Comparison of ENCODE assay signal across 23 cellular contexts in the genomic region with DNA sequence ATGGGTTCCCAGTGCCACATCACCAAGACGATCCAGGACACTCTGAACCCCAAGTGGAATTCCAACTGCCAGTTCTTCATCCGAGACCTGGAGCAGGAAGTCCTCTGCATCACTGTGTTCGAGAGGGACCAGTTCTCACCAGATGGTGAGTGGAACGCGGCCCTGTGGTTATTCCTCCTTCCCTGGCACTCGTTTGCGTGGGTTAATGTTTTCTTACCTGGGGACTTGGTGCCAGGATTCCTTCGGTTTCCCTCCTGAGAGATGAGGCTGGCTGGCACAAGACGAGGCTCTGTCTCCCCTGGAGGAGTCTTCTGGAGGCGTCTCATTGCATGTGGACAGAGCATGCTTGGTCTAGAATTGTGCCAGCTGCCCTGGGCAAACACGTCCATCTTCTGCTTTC. TPM values are rescaled to one million over a fixed set of nuclear protein-coding genes. Genes with fewer than 3 reads are reported as not detected.
DNase-seq lines count a peak whose midpoint lies in the region; ATAC-seq, FAIRE-seq and TF ChIP-seq lines count a peak whose summit lies in the region.
"Had no signal": no experiment of that assay in that cellular context is flagged by ENCODE, and none has a peak within 500 bp of the region (broad histone marks: within the 10 kb centered on the region; RNA-seq: fewer than 3 reads in every experiment).

No MANE protein-coding gene starts in this region.

- no peaks in the 10 kb centered on the region for H3K36me3 ChIP-seq in HepG2 (replicated peaks in 1 of 2; ENCODE audit: control insufficient read depth in 1 of 2, insufficient read depth in 2 of 2, low read length in 2 of 2)
- H3K36me3 ChIP-seq: BLaER1, HAP-1 had no signal

- WGBS in HepG2 (ENCODE audit: low lambda C conversion rate) = 39% methylated on average over 11 of the region's 11 CpGs

- H3K27ac ChIP-seq in HepG2 (ENCODE audit: extremely low read length, insufficient read depth, low read length) = no peak overlapping the region
- H3K27ac ChIP-seq: A549, BLaER1, C4-2B had no signal

- TF ChIP-seq CTCF in HepG2 (CRISPR knock-in tag; IDR thresholded peaks at IDR 0.05) = no peak

- H3K79me2 ChIP-seq in HepG2 (ENCODE audit: insufficient read depth, low read length) = no peaks in the 10 kb centered on the region

- H3K4me2 ChIP-seq in HepG2 (ENCODE audit: low read depth, low read length) = no peak overlapping the region
- H3K4me2 ChIP-seq: A549, BLaER1 had no signal

- DNase-seq in ACHN = peak; percentile 62
- peak; percentile 23 for DNase-seq in cerebellar cortex (ENCODE audit: low spot score)
- peak; percentile 28 for DNase-seq in glomerular visceral epithelial cell (ENCODE audit: extremely low spot score)
- DNase-seq in renal cortical epithelial cell (ENCODE audit: low read depth) = peak; percentile 55
- no peak for DNase-seq in NK-92 (lab: John Stamatoyannopoulos, UW; ENCODE audit: unreplicated experiment)
- DNase-seq in HepG2 (ENCODE audit: low spot score) = no peak
- DNase-seq in stimulated activated CD4-positive, alpha-beta T cell treated with anti-CD3 and anti-CD28 coated beads, Interleukin-15, amount 100 ng/mL, for 24 hours = no peak
- DNase-seq: 8988T; Caco-2; CD4-positive, CD25-positive, alpha-beta regulatory T cell; CD8-positive, alpha-beta T cell; DMS153; DND-41; GDM1; GOT3; HFFc6 had no signal

- intact Hi-C loops in HepG2 (cut with micrococcal nuclease; ENCODE audit: unreplicated experiment) = no loop called here

- CTCF ChIA-PET in HepG2 (lab: Yijun Ruan, JAX; ENCODE audit: low intra/inter-chr PET ratio, low total read pairs) = no interaction called here

- H3K4me3 ChIP-seq in HepG2 (replicated peaks in 1 of 3; ENCODE audit: insufficient read depth in 1 of 3, low read depth in 2 of 3, low read length in 3 of 3) = no peak overlapping the region
- H3K4me3 ChIP-seq: A549, BLaER1, GM12878, HAP-1 had no signal

- in situ Hi-C loops in ACHN (cut with HindIII; ENCODE audit: low pct_ligation_motif_present, low pct_unique_long_range_greater_than_20kb, low sequenced_read_pairs) (no loop called here), HepG2 (cut with HindIII; ENCODE audit: extremely low pct_ligation_motif_present, low pct_unique_long_range_greater_than_20kb) (no loop called here)

- H4K20me1 ChIP-seq in HepG2 (ENCODE audit: insufficient read depth, low read length) = no peaks in the 10 kb centered on the region
- H4K20me1 ChIP-seq: BLaER1 had no signal

- no peak overlapping the region for H3K9ac ChIP-seq in HepG2 (ENCODE audit: insufficient read depth, low read depth, low read length)
- H3K9ac ChIP-seq: BLaER1 had no signal

- ATAC-seq in HepG2 = no peak
- ATAC-seq: A549; CD8-positive, alpha-beta T cell; GM12878 had no signal

- no peaks in the 10 kb centered on the region for H3K4me1 ChIP-seq in HepG2 (ENCODE audit: insufficient read depth, low read length)
- H3K4me1 ChIP-seq: A549, BLaER1, Caco-2 had no signal

- no peak for TF ChIP-seq RAD21 in HepG2 (CRISPR knock-in tag; IDR thresholded peaks at IDR 0.05)

- TF ChIP-seq POLR2A in HepG2 (IDR thresholded peaks at IDR 0.05; ENCODE audit: insufficient read depth in 1 of 2, low read depth in 2 of 2, low read length in 2 of 2) = no peak

- no TSS peak for BruUV-seq in HepG2 (replicated peaks; lab: Mats Ljungman, UMichigan)

- no peak for FAIRE-seq in HepG2 (lab: Jason Lieb, UNC)
- FAIRE-seq: A549, GM12878, GM19239, H54 had no signal

- H3K9me3 ChIP-seq in HepG2 (ENCODE audit: low read length) = no peaks in the 10 kb centered on the region
- H3K9me3 ChIP-seq: A549, BLaER1, Caco-2, HAP-1 had no signal

- peaks cover 0 to 40% of the 10 kb centered on the region in 2 experiments; a peak in 2 of 5 replicates for H3K27me3 ChIP-seq in HepG2 (ENCODE audit: control insufficient read depth in 1 of 2, insufficient read depth in 2 of 2, low read length in 2 of 2)
- H3K27me3 ChIP-seq: BLaER1 had no signal

- POLR2A ChIA-PET in HepG2 (lab: Yijun Ruan, JAX) = no interaction called here

- TF ChIP-seq EP300 in HepG2 (IDR thresholded peaks at IDR 0.05; ENCODE audit: low read depth in 2 of 2, low read length in 2 of 2) (no peak), HepG2 (CRISPR knock-in tag; IDR thresholded peaks at IDR 0.05; ENCODE audit: borderline replicate concordance) (no peak)

- H2AFZ ChIP-seq in HepG2 (ENCODE audit: low read length) = no peak overlapping the region

TF ChIP-seq in HepG2, 621 proteins besides CTCF, POLR2A, EP300 and RAD21:
- TF ChIP-seq, protein P1, sequence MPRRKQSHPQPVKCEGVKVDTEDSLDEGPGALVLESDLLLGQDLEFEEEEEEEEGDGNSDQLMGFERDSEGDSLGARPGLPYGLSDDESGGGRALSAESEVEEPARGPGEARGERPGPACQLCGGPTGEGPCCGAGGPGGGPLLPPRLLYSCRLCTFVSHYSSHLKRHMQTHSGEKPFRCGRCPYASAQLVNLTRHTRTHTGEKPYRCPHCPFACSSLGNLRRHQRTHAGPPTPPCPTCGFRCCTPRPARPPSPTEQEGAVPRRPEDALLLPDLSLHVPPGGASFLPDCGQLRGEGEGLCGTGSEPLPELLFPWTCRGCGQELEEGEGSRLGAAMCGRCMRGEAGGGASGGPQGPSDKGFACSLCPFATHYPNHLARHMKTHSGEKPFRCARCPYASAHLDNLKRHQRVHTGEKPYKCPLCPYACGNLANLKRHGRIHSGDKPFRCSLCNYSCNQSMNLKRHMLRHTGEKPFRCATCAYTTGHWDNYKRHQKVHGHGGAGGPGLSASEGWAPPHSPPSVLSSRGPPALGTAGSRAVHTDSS (CRISPR knock-in tag; conservative IDR thresholded peaks at IDR 0.05) = no peak
- TF ChIP-seq ZIK1 (CRISPR knock-in tag; IDR thresholded peaks at IDR 0.05; ENCODE audit: borderline replicate concordance, low read depth) (no peak), ZNF337 (CRISPR knock-in tag; IDR thresholded peaks at IDR 0.05; ENCODE audit: borderline replicate concordance, low read depth) (no peak), CC2D1A (CRISPR knock-in tag; IDR thresholded peaks at IDR 0.05) (no peak), ZNF232 (CRISPR knock-in tag; IDR thresholded peaks at IDR 0.05; ENCODE audit: borderline replicate concordance) (no peak), NR2C2 (CRISPR knock-in tag; IDR thresholded peaks at IDR 0.05; ENCODE audit: borderline replicate concordance) (no peak), AKAP8 (CRISPR knock-in tag; IDR thresholded peaks at IDR 0.05) (no peak), ZNF329 (CRISPR knock-in tag; IDR thresholded peaks at IDR 0.05; ENCODE audit: low read depth) (no peak), KDM5B (CRISPR knock-in tag; IDR thresholded peaks at IDR 0.05; ENCODE audit: borderline replicate concordance) (no peak)
- TF ChIP-seq, protein P2, sequence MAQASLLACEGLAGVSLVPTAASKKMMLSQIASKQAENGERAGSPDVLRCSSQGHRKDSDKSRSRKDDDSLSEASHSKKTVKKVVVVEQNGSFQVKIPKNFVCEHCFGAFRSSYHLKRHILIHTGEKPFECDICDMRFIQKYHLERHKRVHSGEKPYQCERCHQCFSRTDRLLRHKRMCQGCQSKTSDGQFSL (CRISPR knock-in tag; IDR thresholded peaks at IDR 0.05) = no peak
- TF ChIP-seq, protein P3, sequence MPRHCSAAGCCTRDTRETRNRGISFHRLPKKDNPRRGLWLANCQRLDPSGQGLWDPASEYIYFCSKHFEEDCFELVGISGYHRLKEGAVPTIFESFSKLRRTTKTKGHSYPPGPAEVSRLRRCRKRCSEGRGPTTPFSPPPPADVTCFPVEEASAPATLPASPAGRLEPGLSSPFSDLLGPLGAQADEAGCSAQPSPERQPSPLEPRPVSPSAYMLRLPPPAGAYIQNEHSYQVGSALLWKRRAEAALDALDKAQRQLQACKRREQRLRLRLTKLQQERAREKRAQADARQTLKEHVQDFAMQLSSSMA (CRISPR knock-in tag; IDR thresholded peaks at IDR 0.05) = no peak

RNA-seq across cellular contexts. Expression of a gene that starts 29.3 kb away (rescaled TPM):
- total RNA-seq in renal cortical epithelial cell = 155 and 208 TPM in 2 replicates
- 256 and 343 TPM in 2 replicates for total RNA-seq in HepG2 (2016; rRNA removed; fragmentation: Illumina TruSeq; extraction: Trizol)
- 164 and 167 TPM in 2 replicates for total RNA-seq in HepG2 (2016; cell fraction: cytosol; rRNA removed; fragmentation: Illumina TruSeq; extraction: Trizol; ENCODE audit: low read depth)
- total RNA-seq in HepG2 (2016; cell fraction: insoluble cytoplasmic fraction; rRNA removed; fragmentation: Illumina TruSeq; extraction: Trizol) = 249 and 372 TPM in 2 replicates
- total RNA-seq in HepG2 (2016; cell fraction: membrane; rRNA removed; fragmentation: Illumina TruSeq; extraction: Trizol) = 151 and 155 TPM in 2 replicates
- 91.7 and 110 TPM in 2 replicates for total RNA-seq in HepG2 (2016; cell fraction: nucleus; rRNA removed; fragmentation: Illumina TruSeq; extraction: Trizol)
- 210 and 297 TPM in 2 replicates for polyA plus RNA-seq in HepG2 (2011; rRNA removed)
- polyA plus RNA-seq in HepG2 (2011; cell fraction: cytosol; rRNA removed) = 191 and 238 TPM in 2 replicates
- polyA plus RNA-seq in HepG2 (2011; cell fraction: nucleus; rRNA removed) = 57.6 and 58.8 TPM in 2 replicates
- 189 and 218 TPM in 2 replicates for polyA plus RNA-seq in HepG2 (2012)
- 156 and 166 TPM in 2 replicates for polyA plus RNA-seq in HepG2 (2016; cell fraction: cytosol; fragmentation: Illumina TruSeq; extraction: Trizol; ENCODE audit: low read depth)
- 387 and 430 TPM in 2 replicates for polyA plus RNA-seq in HepG2 (2016; cell fraction: insoluble cytoplasmic fraction; fragmentation: Illumina TruSeq; extraction: Trizol; ENCODE audit: low read depth)
- polyA plus RNA-seq in HepG2 (2016; cell fraction: membrane; fragmentation: Illumina TruSeq; extraction: Trizol; ENCODE audit: low read depth) = 145 and 159 TPM in 2 replicates
- 154 and 160 TPM in 2 replicates for polyA plus RNA-seq in HepG2 (2016; cell fraction: nucleus; fragmentation: Illumina TruSeq; extraction: Trizol; ENCODE audit: insufficient read depth, low read depth)
- 48.9 and 100 TPM in 2 replicates for polyA minus RNA-seq in HepG2 (2011; rRNA and poly(A)+ RNA removed; ENCODE audit: low replicate concordance)
- polyA minus RNA-seq in HepG2 (2011; cell fraction: cytosol; rRNA and poly(A)+ RNA removed) = 42.2 and 52.1 TPM in 2 replicates
- polyA minus RNA-seq in HepG2 (2011; cell fraction: nucleus; rRNA and poly(A)+ RNA removed) = 34.6 and 39.2 TPM in 2 replicates

Comparison
In these comparisons a context has a peak if more than half of its experiments do, and no peak if none do; other contexts are left out.
1. DNase-seq: peak in ACHN (single experiment), cerebellar cortex (single experiment), glomerular visceral epithelial cell (single experiment) and renal cortical epithelial cell (single experiment); none in NK-92 (single experiment), HepG2 (single experiment) and stimulated activated CD4-positive, alpha-beta T cell treated with anti-CD3 and anti-CD28 coated beads, Interleukin-15, amount 100 ng/mL, for 24 hours (single experiment).